In genomic region chrX:41429592-41429991, GRCh38 we compare ENCODE assay signal across 11 cellular contexts. TPM values are rescaled to one million over a fixed set of nuclear protein-coding genes. Genes with fewer than 3 reads are reported as not detected.
"Had no signal": no experiment of that assay in that cellular context is flagged by ENCODE, and none has a peak within 500 bp of the region (broad histone marks: within the 10 kb centered on the region; RNA-seq: fewer than 3 reads in every experiment).

No MANE protein-coding gene starts in this region.

- H3K36me3 ChIP-seq: HAP-1 had no signal

- H3K27ac ChIP-seq: GM23248, HL-60, KMS-11 had no signal

- H3K4me1 ChIP-seq: HAP-1 had no signal

- H3K4me3 ChIP-seq: GM23248, HAP-1 had no signal

- H3K9me3 ChIP-seq: HAP-1 had no signal

- H3K4me2 ChIP-seq: KMS-11 had no signal

- H3K9ac ChIP-seq: GM23248, KMS-11 had no signal

- DNase-seq: GM23248, GOT3, H7, IMR-90, KBM-7 had no signal

- H2AFZ ChIP-seq: GM23248 had no signal

- ATAC-seq: HCT116 had no signal

RNA-seq across cellular contexts. Expression of gene NYX, which starts 17.6 kb away (rescaled TPM):
- total RNA-seq: GM23248, H4, H7, HT1080, IMR-90 had no signal
- polyA plus RNA-seq: GM23248, IMR-90 had no signal
